In genomic region chr12:82695531-82695930, GRCh38 we compare ENCODE assay signal across 17 cellular contexts.
"Had no signal": no experiment of that assay in that cellular context is flagged by ENCODE, and none has a peak within 500 bp of the region (broad histone marks: within the 10 kb centered on the region; RNA-seq: fewer than 3 reads in every experiment).

No MANE protein-coding gene starts in this region.

- H3K27me3 Mint-ChIP-seq: naive thymus-derived CD8-positive, alpha-beta T cell; type B pancreatic cell had no signal

- H3K27me3 ChIP-seq: esophagus muscularis mucosa, gastroesophageal sphincter, ovary, right atrium auricular region, thyroid gland had no signal

- H3K27ac ChIP-seq: epithelial cell of prostate, esophagus muscularis mucosa, gastroesophageal sphincter, left ventricle myocardium inferior, lower lobe of right lung, ovary, right atrium auricular region, thyroid gland had no signal

- DNase-seq: effector memory CD4-positive, alpha-beta T cell; glutamatergic neuron; islet precursor cell; left ventricle myocardium inferior; lower lobe of right lung; mucosa of descending colon; naive thymus-derived CD8-positive, alpha-beta T cell; ovary; stimulated activated CD4-positive, alpha-beta T cell treated with anti-CD3 and anti-CD28 coated beads, Interleukin-2, amount 100 ng/mL, for 48 hours; stimulated activated naive CD4-positive, alpha-beta T cell treated with Interleukin-2 at 50 U/mL for 16 hours; thyroid gland had no signal

- H3K36me3 ChIP-seq: esophagus muscularis mucosa, ovary, right atrium auricular region, thyroid gland had no signal

- H3K9me3 ChIP-seq: esophagus muscularis mucosa, gastroesophageal sphincter, left ventricle myocardium inferior, lower lobe of right lung, mucosa of descending colon, ovary, right atrium auricular region, thyroid gland had no signal

- H3K9me3 Mint-ChIP-seq: naive thymus-derived CD8-positive, alpha-beta T cell; type B pancreatic cell had no signal

- ATAC-seq: gastroesophageal sphincter; mucosa of descending colon; naive thymus-derived CD8-positive, alpha-beta T cell had no signal

- H3K4me3 ChIP-seq: esophagus muscularis mucosa, gastroesophageal sphincter, left ventricle myocardium inferior, lower lobe of right lung, mucosa of descending colon, ovary, right atrium auricular region, smooth muscle cell, thyroid gland had no signal

- H3K4me1 Mint-ChIP-seq: naive thymus-derived CD8-positive, alpha-beta T cell had no signal

- H3K4me3 Mint-ChIP-seq: naive thymus-derived CD8-positive, alpha-beta T cell; type B pancreatic cell had no signal

- H3K27ac Mint-ChIP-seq: naive thymus-derived CD8-positive, alpha-beta T cell; type B pancreatic cell had no signal

- H3K4me2 ChIP-seq: smooth muscle cell had no signal

- H3K4me1 ChIP-seq: esophagus muscularis mucosa, gastroesophageal sphincter, left ventricle myocardium inferior, lower lobe of right lung, right atrium auricular region had no signal
